In the genomic region with DNA sequence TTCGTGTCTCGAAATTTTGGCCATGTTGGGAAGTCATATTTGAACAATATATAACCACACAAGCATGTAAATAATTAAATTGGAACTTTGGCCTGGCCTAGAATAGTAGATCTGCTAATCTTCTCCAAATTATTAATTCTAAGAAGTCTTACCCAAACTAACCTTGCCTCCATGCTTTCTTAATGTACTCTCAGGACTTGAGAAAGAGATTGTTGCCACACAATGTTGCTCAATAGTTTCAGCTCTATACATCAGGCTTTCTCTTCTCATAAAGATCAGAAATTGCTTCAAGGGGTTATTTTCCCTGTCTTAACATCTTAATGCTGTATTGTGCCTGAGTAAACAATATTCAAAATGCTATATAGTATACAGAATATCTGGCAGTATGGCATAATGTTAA, we compare ENCODE assay signal across 16 cellular contexts.
"Had no signal": no experiment of that assay in that cellular context is flagged by ENCODE, and none has a peak within 500 bp of the region (broad histone marks: within the 10 kb centered on the region; RNA-seq: fewer than 3 reads in every experiment).

No MANE protein-coding gene starts in this region.

- H3K27me3 Mint-ChIP-seq: memory B cell had no signal

- ATAC-seq: activated CD8-positive, alpha-beta memory T cell treated with anti-CD3 and anti-CD28 coated beads, Interleukin-2, amount 10 ng/mL, durations not matched to agents 7 days and 5 days; activated T-cell treated with anti-CD3 and anti-CD28 coated beads, Interleukin-2, amount 50 U/mL, for 4 hours; gastroesophageal sphincter; left lung; pancreas had no signal

- H3K4me1 ChIP-seq: ascending aorta, left lung, pancreas, tibial artery, vagina had no signal

- H3K4me3 ChIP-seq: ascending aorta, gastroesophageal sphincter, left lung, pancreas, tibial artery, vagina had no signal

- FAIRE-seq: bronchial epithelial cell, keratinocyte had no signal

- DNase-seq: activated CD4-positive, alpha-beta T cell treated with anti-CD3 and anti-CD28 coated beads for 1 hour; activated CD4-positive, alpha-beta T cell treated with anti-CD3 and anti-CD28 coated beads, Interleukin-2, amount 50 U/mL, for 48 hours; activated CD8-positive, alpha-beta memory T cell treated with anti-CD3 and anti-CD28 coated beads, Interleukin-2, amount 10 ng/mL, durations not matched to agents 7 days and 5 days; activated gamma-delta T cell; activated naive CD8-positive, alpha-beta T cell treated with anti-CD3 and anti-CD28 coated beads for 36 hours; activated T-cell treated with anti-CD3 and anti-CD28 coated beads, Interleukin-2, amount 50 U/mL, for 4 hours; left lung; pancreas; tibial artery had no signal

- H3K4me1 Mint-ChIP-seq: activated CD8-positive, alpha-beta memory T cell treated with anti-CD3 and anti-CD28 coated beads, Interleukin-2, amount 10 ng/mL, durations not matched to agents 7 days and 5 days; activated naive CD8-positive, alpha-beta T cell treated with anti-CD3 and anti-CD28 coated beads for 36 hours; memory B cell; neural crest cell had no signal

- H3K27ac ChIP-seq: ascending aorta, left lung, pancreas, tibial artery, vagina had no signal

- H3K4me3 Mint-ChIP-seq: activated CD8-positive, alpha-beta memory T cell treated with anti-CD3 and anti-CD28 coated beads, Interleukin-2, amount 10 ng/mL, durations not matched to agents 7 days and 5 days; activated naive CD8-positive, alpha-beta T cell treated with anti-CD3 and anti-CD28 coated beads for 36 hours; activated T-cell treated with anti-CD3 and anti-CD28 coated beads, Interleukin-2, amount 50 U/mL, for 4 hours; memory B cell; neural crest cell had no signal

- H3K27ac Mint-ChIP-seq: activated CD8-positive, alpha-beta memory T cell treated with anti-CD3 and anti-CD28 coated beads, Interleukin-2, amount 10 ng/mL, durations not matched to agents 7 days and 5 days; activated naive CD8-positive, alpha-beta T cell treated with anti-CD3 and anti-CD28 coated beads for 36 hours; memory B cell had no signal

- H3K36me3 ChIP-seq: ascending aorta, gastroesophageal sphincter, left lung, pancreas, tibial artery, vagina had no signal

- H3K9me3 Mint-ChIP-seq: activated naive CD8-positive, alpha-beta T cell treated with anti-CD3 and anti-CD28 coated beads for 36 hours; activated T-cell treated with anti-CD3 and anti-CD28 coated beads, Interleukin-2, amount 50 U/mL, for 4 hours had no signal

- H3K36me3 Mint-ChIP-seq: activated CD8-positive, alpha-beta memory T cell treated with anti-CD3 and anti-CD28 coated beads, Interleukin-2, amount 10 ng/mL, durations not matched to agents 7 days and 5 days; activated naive CD8-positive, alpha-beta T cell treated with anti-CD3 and anti-CD28 coated beads for 36 hours; memory B cell had no signal

- H3K27me3 ChIP-seq: ascending aorta, gastroesophageal sphincter, left lung, pancreas, tibial artery, vagina had no signal

- H3K9me3 ChIP-seq: ascending aorta, gastroesophageal sphincter, left lung, pancreas, tibial artery, vagina had no signal
